ENCODE assay signal across 8 cellular contexts in genomic region chr1:21176589-21177555, GRCh38. TPM values are rescaled to one million over a fixed set of nuclear protein-coding genes. Genes with fewer than 3 reads are reported as not detected.
DNase-seq lines count a peak whose midpoint lies in the region; ATAC-seq and TF ChIP-seq lines count a peak whose summit lies in the region.

Gene EIF4G3 (minus strand): TSS chr1:21176897. CDS start chr1:21002742, 174,155 bp downstream.

- peak within 1 kb of the TSS; percentile 84 to 98 (median 94) for H3K27ac Mint-ChIP-seq in CD8-positive, alpha-beta memory T cell

- H3K9me3 Mint-ChIP-seq in CD8-positive, alpha-beta memory T cell, result no peaks in the 10 kb centered on the region

- TF ChIP-seq CTCF in lower lobe of right lung (IDR thresholded peaks at IDR 0.05), result no peak

- no peaks in the 10 kb centered on the region for H3K36me3 ChIP-seq in CD8-positive, alpha-beta memory T cell (ENCODE audit: insufficient read depth, low read length)
- H3K36me3 ChIP-seq in lower lobe of right lung, result no peaks in the 10 kb centered on the region

- ATAC-seq in GM19468 (IDR thresholded peaks at IDR 0.05; ENCODE audit: extremely low read depth, unreplicated experiment) (peak; percentile 85), lower lobe of right lung (peak; percentile 98)

- H3K4me1 Mint-ChIP-seq in CD8-positive, alpha-beta memory T cell, result peaks cover 25 to 34% (median 26%) of the 10 kb centered on the region in 3 donors

- CTCF ChIA-PET in CD8-positive, alpha-beta memory T cell (lab: Charles Lee), result interaction anchor here (1.4 kb wide), 1 partner anchor 18 kb away, joined by 7 read pairs; no protein-coding TSS in a partner anchor

- intact Hi-C loops in lower lobe of right lung (cut with DNase I), result no loop called here

- peak within 1 kb of the TSS; percentile 71 for H3K4me3 ChIP-seq in CD8-positive, alpha-beta memory T cell (ENCODE audit: low read length)
- H3K4me3 ChIP-seq in lower lobe of right lung, result peak within 1 kb of the TSS; percentile 89

- no peaks in the 10 kb centered on the region for H3K9me3 ChIP-seq in CD8-positive, alpha-beta memory T cell (ENCODE audit: low read length)
- H3K9me3 ChIP-seq in lower lobe of right lung, result no peaks in the 10 kb centered on the region

- DNase-seq in CD8-positive, alpha-beta memory T cell, result peak; percentile 98 to 100 (median 99)
- DNase-seq in HS-5 (ENCODE audit: low read depth) (peak; percentile 96), lower lobe of right lung (peak; percentile 97)
- peak; percentile 94 for DNase-seq in NK-92 treated with Interleukin-12 subunit alpha and Interleukin-12 subunit beta, amount 100 ng/mL, for 24 hours (lab: John Stamatoyannopoulos, UW)
- DNase-seq in activated CD8-positive, alpha-beta memory T cell treated with anti-CD3 and anti-CD28 coated beads for 24 hours, result peak; percentile 100
- DNase-seq in effector CD4-positive, alpha-beta T cell, result peak; percentile 100
- DNase-seq in stimulated activated CD4-positive, alpha-beta T cell treated with anti-CD3 and anti-CD28 coated beads, TNF-alpha, amount 100 ng/mL, for 24 hours (ENCODE audit: low read depth in 3 of 3), result peak; percentile 97 to 100 (median 100)

- peaks cover 0 to 5% (median 0%) of the 10 kb centered on the region in 3 donors for H3K36me3 Mint-ChIP-seq in CD8-positive, alpha-beta memory T cell

- peak within 1 kb of the TSS; percentile 83 for H3K27ac ChIP-seq in CD8-positive, alpha-beta memory T cell (ENCODE audit: low read depth, low read length)
- peak within 1 kb of the TSS; percentile 93 for H3K27ac ChIP-seq in lower lobe of right lung

- H3K4me3 Mint-ChIP-seq in CD8-positive, alpha-beta memory T cell, result peak within 1 kb of the TSS; percentile 89 to 96 (median 92)

- H3K27me3 ChIP-seq in CD8-positive, alpha-beta memory T cell (ENCODE audit: insufficient read depth, low read length, poor library complexity, severe bottlenecking), result no peaks in the 10 kb centered on the region
- no peaks in the 10 kb centered on the region for H3K27me3 ChIP-seq in lower lobe of right lung (ENCODE audit: low read depth)

- POLR2A ChIA-PET in CD8-positive, alpha-beta memory T cell (lab: Charles Lee), result no interaction called here

- H3K27me3 Mint-ChIP-seq in CD8-positive, alpha-beta memory T cell, result peaks cover 0 to 6% of the 10 kb centered on the region in 2 donors

- peaks cover 16% of the 10 kb centered on the region for H3K4me1 ChIP-seq in CD8-positive, alpha-beta memory T cell (ENCODE audit: insufficient read depth, low read length)
- H3K4me1 ChIP-seq in lower lobe of right lung, result peaks cover 25% of the 10 kb centered on the region

RNA-seq across cellular contexts. Expression of gene EIF4G3, which starts in this region (rescaled TPM):
- 10 to 100 TPM; 46.8 to 51.3 TPM for total RNA-seq in CD8-positive, alpha-beta memory T cell
- 13.0 TPM for polyA plus RNA-seq in CD8-positive, alpha-beta memory T cell
- 43.0 TPM for total RNA-seq in lower lobe of right lung

Comparison
In these comparisons a context has a peak if more than half of its experiments do, and no peak if none do; other contexts are left out.
1. Peak in every context shown above with its lines: DNase-seq, ATAC-seq, H3K4me3 ChIP-seq and H3K27ac ChIP-seq.